19 cellular contexts compared by ENCODE assay signal in the genomic region with DNA sequence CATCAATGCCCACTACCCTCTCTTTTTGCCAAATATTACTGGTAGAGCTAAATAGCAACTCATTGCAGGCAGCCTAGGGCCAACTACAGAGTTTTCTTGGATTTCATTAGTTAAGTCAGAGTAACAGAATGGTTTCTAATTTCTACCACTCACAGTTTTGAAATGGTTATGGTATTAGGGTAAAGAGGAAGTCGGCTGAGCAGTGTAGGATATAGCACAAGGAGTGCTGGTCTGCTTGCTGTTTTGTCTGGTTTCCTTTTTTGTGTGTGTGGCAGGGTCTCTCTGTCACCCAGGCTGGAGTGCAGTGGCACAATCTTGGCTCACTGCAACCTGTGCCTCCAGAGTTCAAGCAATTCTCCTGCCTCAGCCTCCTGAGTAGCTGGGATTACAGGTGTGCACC.
DNase-seq lines count a peak whose midpoint lies in the region; ATAC-seq and TF ChIP-seq lines count a peak whose summit lies in the region.
"Had no signal": no experiment of that assay in that cellular context is flagged by ENCODE, and none has a peak within 500 bp of the region (broad histone marks: within the 10 kb centered on the region; RNA-seq: fewer than 3 reads in every experiment).

No MANE protein-coding gene starts in this region.

- TF ChIP-seq POLR2A in lower leg skin (IDR thresholded peaks at IDR 0.05), result no peak
- no peak for TF ChIP-seq POLR2A in testis (IDR thresholded peaks at IDR 0.05)

- H3K27me3 Mint-ChIP-seq in activated B cell treated with CpG ODN at 0.5 μM for 24 hours, result no peaks in the 10 kb centered on the region

- H3K4me1 ChIP-seq in testis, result peaks cover 28% of the 10 kb centered on the region

- DNase-seq in activated B cell treated with CpG ODN at 0.5 μM for 24 hours (no peak), HK-2 (ENCODE audit: unreplicated experiment) (no peak), lower leg skin (ENCODE audit: low spot score in 2 of 2) (no peak), HEK293T (ENCODE audit: extremely low spot score) (no peak), testis (no peak)
- DNase-seq: activated CD4-positive, alpha-beta T cell treated with anti-CD3 and anti-CD28 coated beads, Interleukin-2, amount 50 U/mL, for 1 hour; activated T-cell treated with anti-CD3 and anti-CD28 coated beads, Interleukin-2, amount 50 U/mL, for 24 hours; adrenal gland; Caco-2; GF-D8; head of caudate nucleus; kidney; NCI-H2029 treated with DMSO at 0.1 percent for 48 hours; NCI-H69; ovary; stimulated activated naive CD8-positive, alpha-beta T cell treated with anti-CD3 and anti-CD28 coated beads, Interleukin-15, Interleukin-2, amounts not matched to agents 100 U/mL and 50 U/mL, for 24 hours had no signal

- 82 to 91% methylated on average over 1 of the region's 1 CpG for WGBS in lower leg skin, 2 donors
- WGBS in testis, 2 donors, result 77 to 94% methylated on average over 1 of the region's 1 CpG

- CTCF ChIA-PET in activated B cell treated with CpG ODN at 0.5 μM for 24 hours (lab: Charles Lee) (interaction anchor here (0.8 to 3.4 kb wide), 2 partner anchors 14 kb away, joined by 3 to 17 read pairs; no protein-coding TSS in a partner anchor), HEK293T (lab: Yijun Ruan, JAX) (no interaction called here)

- peak overlapping the region; percentile 12 for H3K4me3 Mint-ChIP-seq in activated B cell treated with CpG ODN at 0.5 μM for 24 hours
- H3K4me3 Mint-ChIP-seq: activated T-cell treated with anti-CD3 and anti-CD28 coated beads, Interleukin-2, amount 50 U/mL, for 24 hours had no signal

- no peaks in the 10 kb centered on the region for H3K9me3 ChIP-seq in testis
- H3K9me3 ChIP-seq: adrenal gland, Caco-2, ovary had no signal

- H3K27me3 ChIP-seq in testis, result no peaks in the 10 kb centered on the region
- H3K27me3 ChIP-seq: adrenal gland, ovary had no signal

- H3K4me3 ChIP-seq in lower leg skin (ENCODE audit: low read depth, poor library complexity, severe bottlenecking), result no peak overlapping the region
- no peak overlapping the region for H3K4me3 ChIP-seq in testis
- H3K4me3 ChIP-seq: adrenal gland, ovary had no signal

- no peaks in the 10 kb centered on the region for H3K36me3 ChIP-seq in testis (ENCODE audit: low read depth, missing control alignments)
- H3K36me3 ChIP-seq: adrenal gland, ovary had no signal

- H3K36me3 Mint-ChIP-seq in activated B cell treated with CpG ODN at 0.5 μM for 24 hours (ENCODE audit: low read depth), result peaks cover 79% of the 10 kb centered on the region

- POLR2A ChIA-PET in activated B cell treated with CpG ODN at 0.5 μM for 24 hours (lab: Charles Lee) (interaction anchor here (1.2 to 1.9 kb wide), 2 partner anchors 10 to 20 kb away, joined by 4 to 10 read pairs; no protein-coding TSS in a partner anchor), HEK293T (lab: Yijun Ruan, JAX) (no interaction called here)

- TF ChIP-seq CTCF in activated B cell treated with CpG ODN at 0.5 μM for 24 hours (IDR thresholded peaks at IDR 0.05) (no peak), lower leg skin (IDR thresholded peaks at IDR 0.05) (no peak), testis (IDR thresholded peaks at IDR 0.05) (no peak)

- intact Hi-C loops in activated B cell treated with CpG ODN at 0.5 μM for 24 hours (cut with micrococcal nuclease) (loop anchor here (2.0 to 10.0 kb wide), 3 partner anchors 14 to 1006 kb away; no protein-coding TSS in a partner anchor), lower leg skin (cut with DNase I; ENCODE audit: low total_unique reads) (no loop called here), testis (cut with DNase I; ENCODE audit: low total_unique reads) (no loop called here)

- peaks cover 92% of the 10 kb centered on the region for H3K4me1 Mint-ChIP-seq in activated B cell treated with CpG ODN at 0.5 μM for 24 hours

- H3K27ac Mint-ChIP-seq in activated B cell treated with CpG ODN at 0.5 μM for 24 hours, result peak overlapping the region; percentile 90
- H3K27ac Mint-ChIP-seq: activated T-cell treated with anti-CD3 and anti-CD28 coated beads, Interleukin-2, amount 50 U/mL, for 24 hours had no signal

- no peaks in the 10 kb centered on the region for H3K9me3 Mint-ChIP-seq in activated B cell treated with CpG ODN at 0.5 μM for 24 hours
- H3K9me3 Mint-ChIP-seq: activated T-cell treated with anti-CD3 and anti-CD28 coated beads, Interleukin-2, amount 50 U/mL, for 24 hours had no signal

- no peak overlapping the region for H3K27ac ChIP-seq in testis
- H3K27ac ChIP-seq: ovary had no signal

- ATAC-seq in GM18502 (IDR thresholded peaks at IDR 0.05; ENCODE audit: poor library complexity, unreplicated experiment) (peak; percentile 32), GM21381 (IDR thresholded peaks at IDR 0.05; ENCODE audit: unreplicated experiment) (peak; percentile 33), HG03342 (IDR thresholded peaks at IDR 0.05; ENCODE audit: unreplicated experiment) (peak; percentile 30), activated B cell treated with CpG ODN at 0.5 μM for 24 hours (ENCODE audit: low read depth) (peak; percentile 57)
- ATAC-seq: stimulated activated naive CD8-positive, alpha-beta T cell treated with anti-CD3 and anti-CD28 coated beads, Interleukin-15, Interleukin-2, amounts not matched to agents 100 U/mL and 50 U/mL, for 24 hours had no signal

TF ChIP-seq in HEK293T, 16 proteins besides CTCF, POLR2A, EP300 and RAD21:
- no peak for TF ChIP-seq ZNF384 (IDR thresholded peaks at IDR 0.05)
- no peak for TF ChIP-seq SP1 (IDR thresholded peaks at IDR 0.05)
- no peak for TF ChIP-seq FOXA1 (IDR thresholded peaks at IDR 0.05)
TF ChIP-seq in HEK293T: peak in this region for 0.
